In genomic region chr9:93826209-93826608, GRCh38 we compare ENCODE assay signal across 8 cellular contexts.
DNase-seq lines count a peak whose midpoint lies in the region; ATAC-seq and TF ChIP-seq lines count a peak whose summit lies in the region.

No MANE protein-coding gene starts in this region.

- ATAC-seq in PC-3 (no peak), GM18873 (IDR thresholded peaks at IDR 0.05; ENCODE audit: low FRiP score, unreplicated experiment) (no peak)

- H3K9ac ChIP-seq in iPS-15b (ENCODE audit: low read depth, low read length) (no peak overlapping the region), PC-3 (ENCODE audit: low read length) (no peak overlapping the region)

- H4K20me1 ChIP-seq in PC-3 (ENCODE audit: low read length), result no peaks in the 10 kb centered on the region

- CTCF ChIA-PET in PC-3 (lab: Charles Lee), result no interaction called here

- no TSS peak for BruUV-seq in PC-3 (replicated peaks; lab: Mats Ljungman, UMichigan)

- H3K4me3 ChIP-seq in H7 (ENCODE audit: insufficient read depth, low read depth, low read length) (peak overlapping the region; percentile 15; the same call in 1 of the 2 replicates), iPS-15b (ENCODE audit: low read depth, low read length) (peak overlapping the region; percentile 36), PC-3 (ENCODE audit: low read length) (no peak overlapping the region)

- no peak for TF ChIP-seq CTCF in PC-3 (conservative IDR thresholded peaks at IDR 0.05; ENCODE audit: low read depth, low read length)

- no peak overlapping the region for H2AFZ ChIP-seq in PC-3 (ENCODE audit: low read length)

- DNase-seq in H7 (peak; percentile 90), activated T-cell treated with anti-CD3 and anti-CD28 coated beads for 4 hours (peak; percentile 11), NCI-H510A treated with DMSO at 0.1 percent for 48 hours (lab: John Stamatoyannopoulos, UW) (no peak), PC-3 (no peak), COLO829 (ENCODE audit: low spot score) (no peak)
- peak; percentile 3 for DNase-seq in stimulated activated CD8-positive, alpha-beta memory T cell treated with anti-CD3 and anti-CD28 coated beads, Interleukin-12 subunit alpha, Interleukin-12 subunit beta, amount 100 ng/mL, for 1 hour (ENCODE audit: low read depth)

- H3F3A ChIP-seq in PC-3 (ENCODE audit: low read length, unreplicated experiment), result no peaks in the 10 kb centered on the region

- H3K4me1 ChIP-seq in iPS-15b (ENCODE audit: control insufficient read depth, insufficient read depth, low read length) (peaks cover 2% of the 10 kb centered on the region), PC-3 (ENCODE audit: insufficient read depth, low read length) (no peaks in the 10 kb centered on the region)

- no peaks in the 10 kb centered on the region for H3K79me2 ChIP-seq in PC-3 (ENCODE audit: low read length)

- H3K27me3 ChIP-seq in H7 (ENCODE audit: control insufficient read depth, insufficient read depth, low read length) (peaks cover 7% of the 10 kb centered on the region), iPS-15b (ENCODE audit: control insufficient read depth, insufficient read depth, low read length) (peaks cover 21% of the 10 kb centered on the region), PC-3 (ENCODE audit: low read length) (no peaks in the 10 kb centered on the region)

- intact Hi-C loops in PC-3 (cut with micrococcal nuclease), result loop anchor here (5.0 kb wide), 1 partner anchor 136 kb away; no protein-coding TSS in a partner anchor

- H3K4me2 ChIP-seq in PC-3 (ENCODE audit: low read length), result no peak overlapping the region

- no peak overlapping the region for H3K27ac ChIP-seq in PC-3 (ENCODE audit: low read length)

- H3K9me3 ChIP-seq in iPS-15b (ENCODE audit: control insufficient read depth, insufficient read depth, low read length) (no peaks in the 10 kb centered on the region), PC-3 (ENCODE audit: low read length) (no peaks in the 10 kb centered on the region)

- H3K36me3 ChIP-seq in H7 (replicated peaks; ENCODE audit: control insufficient read depth, insufficient read depth, low read length) (no peaks in the 10 kb centered on the region), iPS-15b (ENCODE audit: control insufficient read depth, insufficient read depth, low read length) (no peaks in the 10 kb centered on the region), PC-3 (ENCODE audit: low read depth, low read length) (no peaks in the 10 kb centered on the region)

- H3K9me2 ChIP-seq in PC-3 (replicated peaks; ENCODE audit: low read length), result no peaks in the 10 kb centered on the region

- POLR2A ChIA-PET in PC-3 (lab: Charles Lee; ENCODE audit: unreplicated experiment), result no interaction called here

Comparison
In these comparisons a context has a peak if more than half of its experiments do, and no peak if none do; other contexts are left out.
1. DNase-seq: peak in H7 (single experiment), activated T-cell treated with anti-CD3 and anti-CD28 coated beads for 4 hours (single experiment) and stimulated activated CD8-positive, alpha-beta memory T cell treated with anti-CD3 and anti-CD28 coated beads, Interleukin-12 subunit alpha, Interleukin-12 subunit beta, amount 100 ng/mL, for 1 hour (single experiment); none in NCI-H510A treated with DMSO at 0.1 percent for 48 hours (single experiment), PC-3 (single experiment) and COLO829 (single experiment).